ENCODE assay signal across 9 cellular contexts in the genomic region with DNA sequence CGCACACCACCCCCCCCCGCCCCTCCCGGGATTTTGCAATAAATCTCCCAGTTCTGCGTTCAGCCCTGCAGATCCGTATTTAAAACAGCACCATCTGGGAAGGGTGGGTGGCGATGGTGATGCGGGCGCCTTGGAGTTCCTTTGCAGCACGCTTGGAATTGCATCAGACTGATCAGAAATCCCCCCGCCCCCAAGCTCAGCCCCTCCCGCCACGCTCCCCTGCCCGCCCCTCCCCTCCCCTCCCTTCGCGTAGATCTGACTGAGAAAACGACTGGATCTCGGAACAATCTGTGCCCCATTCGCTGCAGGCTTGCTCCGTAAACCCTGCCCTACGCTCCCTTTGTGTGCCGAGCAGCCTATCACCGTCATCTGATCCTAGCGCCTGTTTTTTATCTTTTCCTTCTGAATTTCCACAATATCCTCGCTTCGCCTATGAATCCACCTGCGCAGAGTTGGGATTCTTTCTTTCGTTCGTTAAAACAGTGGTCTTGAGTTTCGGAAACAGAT. TPM values are rescaled to one million over a fixed set of nuclear protein-coding genes. Genes with fewer than 3 reads are reported as not detected.
DNase-seq lines count a peak whose midpoint lies in the region; ATAC-seq, FAIRE-seq and TF ChIP-seq lines count a peak whose summit lies in the region.
"Had no signal": no experiment of that assay in that cellular context is flagged by ENCODE, and none has a peak within 500 bp of the region (broad histone marks: within the 10 kb centered on the region; RNA-seq: fewer than 3 reads in every experiment).

No MANE protein-coding gene starts in this region.

- H3K4me2 ChIP-seq in GM12878 (ENCODE audit: control insufficient read depth, insufficient read depth), result no peak overlapping the region

- ATAC-seq in GM12878, result peak; percentile 26
- ATAC-seq in esophagus mucosa, result no peak

- CTCF ChIA-PET in GM12878 (lab: Yijun Ruan, JAX), result interaction anchor here (0.6 kb wide), 2 partner anchors 15 to 1448 kb away, joined by 3 read pairs; no protein-coding TSS in a partner anchor

- in situ Hi-C loops in GM12878 (cut with MboI), result no loop called here

- no TSS peak for BruUV-seq in GM12878 (replicated peaks; lab: Mats Ljungman, UMichigan)

- TF ChIP-seq POLR2A in GM12878 (IDR thresholded peaks at IDR 0.05; ENCODE audit: low read depth, low read length) (no peak), tibial nerve (IDR thresholded peaks at IDR 0.05) (no peak)

- no peak overlapping the region for H3K27ac ChIP-seq in GM12878 (ENCODE audit: control insufficient read depth, insufficient read depth)
- H3K27ac ChIP-seq in tibial nerve, result no peak overlapping the region

- SMC1A ChIA-PET in GM12878 (lab: Charles Lee; ENCODE audit: uncharacterized antibody, unreplicated experiment), result no interaction called here

- POLR2A ChIA-PET in GM12878 (lab: Charles Lee), result no interaction called here

- H3K36me3 ChIP-seq in GM12878 (ENCODE audit: control insufficient read depth in 2 of 2, insufficient read depth in 2 of 2, low read length in 1 of 2) (no peaks in the 10 kb centered on the region), tibial nerve (no peaks in the 10 kb centered on the region)
- H3K36me3 ChIP-seq: HAP-1 had no signal

- H4K20me1 ChIP-seq in GM12878 (ENCODE audit: control insufficient read depth, insufficient read depth), result no peaks in the 10 kb centered on the region

- H3K9me3 ChIP-seq in GM12878 (replicated peaks; ENCODE audit: control insufficient read depth, insufficient read depth, low read length) (no peaks in the 10 kb centered on the region; the same call in 2 of the 3 replicates), tibial nerve (no peaks in the 10 kb centered on the region)
- H3K9me3 ChIP-seq: HAP-1 had no signal

- FAIRE-seq in GM12878 (lab: Jason Lieb, UNC), result no peak

- TF ChIP-seq RAD21 in GM12878 (IDR thresholded peaks at IDR 0.05; ENCODE audit: insufficient read depth, low read depth, low read length), result no peak

- intact Hi-C loops in GM12878 (cut with micrococcal nuclease; ENCODE audit: unreplicated experiment), result no loop called here

- DNase-seq in DMS153 (lab: John Stamatoyannopoulos, UW) (peak; percentile 38), NCI-H2081 (lab: John Stamatoyannopoulos, UW) (peak; percentile 74 to 76), GM12878 (ENCODE audit: low read depth, low spot score) (no peak), iris pigment epithelial cell (ENCODE audit: low read depth) (peak; percentile 96), tibial nerve (ENCODE audit: low spot score in 2 of 2) (no peak), NK-92 (lab: John Stamatoyannopoulos, UW; ENCODE audit: unreplicated experiment) (no peak), activated gamma-delta T cell (lab: John Stamatoyannopoulos, UW) (no peak)

- 8% methylated on average over 21 of the region's 29 CpGs for WGBS in GM12878 (ENCODE audit: insufficient coverage, insufficient replicate concordance, low lambda C conversion rate, missing lambda C conversion rate)
- WGBS in tibial nerve, 2 donors, result 2 to 3% methylated on average over 24 to 29 of the region's 29 CpGs

- no peak for TF ChIP-seq CTCF in GM12878 (IDR thresholded peaks at IDR 0.05 in 2 of 3, conservative IDR thresholded peaks at IDR 0.05 in 1 of 3; ENCODE audit: control insufficient read depth in 2 of 3, extremely low read depth in 1 of 3, insufficient read depth in 1 of 3, low read depth in 3 of 3, low read length in 3 of 3)
- no peak for TF ChIP-seq CTCF in tibial nerve (IDR thresholded peaks at IDR 0.05)

- H3K9ac ChIP-seq in GM12878 (ENCODE audit: control insufficient read depth, insufficient read depth, low read length), result no peak overlapping the region

- no peak overlapping the region for H3K4me3 ChIP-seq in GM12878
- peak overlapping the region; percentile 23 to 44 (median 38) for H3K4me3 ChIP-seq in tibial nerve
- H3K4me3 ChIP-seq: HAP-1 had no signal

- H3K4me1 ChIP-seq in GM12878 (ENCODE audit: control insufficient read depth, insufficient read depth, low read length) (no peaks in the 10 kb centered on the region), tibial nerve (peaks cover 0 to 44% (median 12%) of the 10 kb centered on the region in 4 donors)
- H3K4me1 ChIP-seq: HAP-1 had no signal

- TF ChIP-seq EP300 in GM12878 (IDR thresholded peaks at IDR 0.05; ENCODE audit: borderline replicate concordance in 1 of 2, control insufficient read depth in 1 of 2, low read depth in 2 of 2, low read length in 2 of 2), result no peak
- no peak for TF ChIP-seq EP300 in tibial nerve (IDR thresholded peaks at IDR 0.05)

- RAD21 ChIA-PET in GM12878 (lab: Charles Lee; ENCODE audit: unreplicated experiment), result no interaction called here

- peaks cover 8 to 12% of the 10 kb centered on the region in 2 experiments for H3K27me3 ChIP-seq in GM12878 (replicated peaks in 1 of 2; ENCODE audit: control insufficient read depth in 2 of 2, insufficient read depth in 2 of 2, low read length in 1 of 2)
- H3K27me3 ChIP-seq in tibial nerve, result peaks cover 2 to 60% of the 10 kb centered on the region in 2 donors

- H3K79me2 ChIP-seq in GM12878 (ENCODE audit: control insufficient read depth, insufficient read depth, low read length), result no peaks in the 10 kb centered on the region

- H2AFZ ChIP-seq in GM12878 (ENCODE audit: control insufficient read depth, low read depth, low read length), result no peak overlapping the region

TF ChIP-seq in GM12878, 131 proteins besides CTCF, POLR2A, EP300 and RAD21 (continues in another document):
- no peak for TF ChIP-seq MEF2B (IDR thresholded peaks at IDR 0.05; ENCODE audit: partially characterized antibody, poor library complexity, severe bottlenecking)
- no peak for TF ChIP-seq KDM1A (IDR thresholded peaks at IDR 0.05; ENCODE audit: borderline replicate concordance)
- no peak for TF ChIP-seq STAT3 (IDR thresholded peaks at IDR 0.05; ENCODE audit: low read depth, low read length)
- TF ChIP-seq KLF5 (IDR thresholded peaks at IDR 0.05; ENCODE audit: partially characterized antibody), result no peak
- no peak for TF ChIP-seq CUX1 (IDR thresholded peaks at IDR 0.05; ENCODE audit: insufficient replicate concordance, low read depth, low read length)
- TF ChIP-seq RB1 (IDR thresholded peaks at IDR 0.05; ENCODE audit: borderline replicate concordance), result no peak
- TF ChIP-seq BHLHE40 (IDR thresholded peaks at IDR 0.05; ENCODE audit: borderline replicate concordance in 1 of 2, low read depth in 2 of 2, low read length in 1 of 2), result no peak
- no peak for TF ChIP-seq MTA2 (IDR thresholded peaks at IDR 0.05; ENCODE audit: low read depth)
- TF ChIP-seq IKZF1 (conservative IDR thresholded peaks at IDR 0.05), result no peak
- TF ChIP-seq NRF1 (conservative IDR thresholded peaks at IDR 0.05; ENCODE audit: low read depth, low read length), result no peak

RNA-seq across cellular contexts. Expression of gene BDNF, which starts 18.1 kb away (rescaled TPM):
- 0.15 and 0.23 TPM in 2 replicates for total RNA-seq in GM12878 (2013; cell fraction: nucleolus; rRNA removed)
- total RNA-seq in GM12878 (2014; rRNA removed) (0.06 TPM in 1 of 2 replicates, not detected in the other), GM12878 (2014; rRNA removed; fragmentation: Illumina TruSeq; extraction: Trizol) (0.04 TPM in 1 of 2 replicates, not detected in the other), GM12878 (2021) (0.05 and 0.08 TPM in 2 replicates), tibial nerve (under 1 TPM in 1 of 4 donors, not detected in 3; 0.30 TPM), esophagus mucosa (0.92 TPM)
- polyA plus RNA-seq in GM12878 (2011; ENCODE audit: low read depth), result not detected
- polyA plus RNA-seq in GM12878 (2011; rRNA removed) (0.14 and 0.15 TPM in 2 replicates), GM12878 (2014; fragmentation: Illumina TruSeq; extraction: Trizol) (0.05 TPM in 1 of 2 replicates, not detected in the other), GM12878 (2014; fragmentation: Nextera tagmentation; extraction: Ambion mirVana) (under 1 TPM; 0.02 to 0.03 TPM), GM12878 (2014; rRNA removed) (0.05 TPM in 1 of 2 replicates, not detected in the other), GM12878 (2016; fragmentation: Nextera tagmentation; extraction: Ambion mirVana) (under 1 TPM; 0.07 to 0.24 TPM)
- 0.04 and 0.07 TPM in 2 replicates for polyA plus RNA-seq in GM12878 (2011; cell fraction: cytosol; rRNA removed)
- polyA plus RNA-seq in GM12878 (2011; cell fraction: nucleus; rRNA removed), result 0.06 and 0.13 TPM in 2 replicates
- 0.07 TPM in 1 of 2 replicates, not detected in the other for polyA plus RNA-seq in GM12878 (2012)
- 0.10 TPM in 1 of 2 replicates, not detected in the other for polyA minus RNA-seq in GM12878 (2011; rRNA and poly(A)+ RNA removed)
- not detected in 2 replicates for polyA minus RNA-seq in GM12878 (2011; cell fraction: cytosol; rRNA and poly(A)+ RNA removed)
- 0.10 and 0.12 TPM in 2 replicates for polyA minus RNA-seq in GM12878 (2011; cell fraction: nucleus; rRNA and poly(A)+ RNA removed)

Comparison
In these comparisons a context has a peak if more than half of its experiments do, and no peak if none do; other contexts are left out.
1. DNase-seq: peak in DMS153 (single experiment), NCI-H2081 (2 of 2) and iris pigment epithelial cell (single experiment); none in GM12878 (single experiment), tibial nerve (0 of 2), NK-92 (single experiment) and activated gamma-delta T cell (single experiment).